27 cellular contexts compared by ENCODE assay signal in the genomic region with DNA sequence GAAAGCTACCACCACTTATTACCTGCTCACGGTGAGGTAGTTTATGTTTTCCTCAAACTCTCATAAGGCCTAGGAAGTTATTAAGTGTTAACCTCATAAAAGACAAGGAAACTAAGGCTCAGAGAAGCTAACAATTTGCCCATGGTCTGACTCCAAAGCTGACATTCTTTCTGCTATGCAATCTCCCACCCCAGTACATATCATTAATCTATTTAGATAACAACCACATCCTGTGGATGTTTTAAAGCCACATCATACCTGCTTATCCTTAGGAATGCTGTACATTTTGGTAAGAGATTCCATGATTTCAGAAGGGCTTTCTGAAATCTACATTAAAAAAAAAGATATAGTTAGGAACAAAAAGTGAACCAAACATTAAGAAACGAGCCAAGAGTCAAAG. TPM values are rescaled to one million over a fixed set of nuclear protein-coding genes. Genes with fewer than 3 reads are reported as not detected.
DNase-seq lines count a peak whose midpoint lies in the region; ATAC-seq, FAIRE-seq and TF ChIP-seq lines count a peak whose summit lies in the region.
"Had no signal": no experiment of that assay in that cellular context is flagged by ENCODE, and none has a peak within 500 bp of the region (broad histone marks: within the 10 kb centered on the region; RNA-seq: fewer than 3 reads in every experiment).

No MANE protein-coding gene starts in this region.

- no peaks in the 10 kb centered on the region for H3K4me1 ChIP-seq in mesendoderm (ENCODE audit: control insufficient read depth, low read depth, low read length)
- H3K4me1 ChIP-seq: BLaER1, body of pancreas, psoas muscle, tibial artery had no signal

- TF ChIP-seq CTCF in D721Med (IDR thresholded peaks at IDR 0.05; ENCODE audit: insufficient read depth, missing control alignments) (no peak), HFFc6 (IDR thresholded peaks at IDR 0.05) (no peak), chondrocyte (IDR thresholded peaks at IDR 0.05) (no peak)

- H3K4me2 ChIP-seq in mesendoderm (ENCODE audit: low read length): no peak overlapping the region
- H3K4me2 ChIP-seq: BLaER1 had no signal

- POLR2A ChIA-PET in activated CD4-positive, alpha-beta T cell treated with anti-CD3 and anti-CD28 coated beads for 36 hours (lab: Charles Lee): no interaction called here

- no peak overlapping the region for H3K23ac ChIP-seq in mesendoderm (ENCODE audit: low read length)

- no peak overlapping the region for H3K9ac ChIP-seq in mesendoderm (ENCODE audit: low read length)
- H3K9ac ChIP-seq: BLaER1 had no signal

- DNase-seq in D721Med (ENCODE audit: insufficient read length, low spot score) (no peak), HFFc6 (peak; percentile 1), chondrocyte (ENCODE audit: low spot score) (no peak), mesendoderm (peak; percentile 4)
- no peak for DNase-seq in activated CD4-positive, alpha-beta T cell treated with anti-CD3 and anti-CD28 coated beads for 36 hours
- DNase-seq: activated CD4-positive, alpha-beta memory T cell treated with anti-CD3 and anti-CD28 coated beads for 36 hours; activated effector memory CD4-positive, alpha-beta T cell treated with Interleukin-2 at 50 U/mL for 16 hours; body of pancreas; cerebellar nuclear complex; DMS153; effector CD8-positive, alpha-beta T cell; naive thymus-derived CD8-positive, alpha-beta T cell; NCI-H1417 treated with DMSO at 0.1 percent for 48 hours; NCI-H2029 treated with DMSO at 0.1 percent for 48 hours; psoas muscle; stimulated activated CD4-positive, alpha-beta T cell treated with anti-CD3 and anti-CD28 coated beads, Interleukin-4, amount 100 ng/mL, for 24 hours; T-helper 2 cell; tibial artery had no signal

- H3K27ac ChIP-seq in mesendoderm (ENCODE audit: low read depth, low read length): no peak overlapping the region
- H3K27ac ChIP-seq: BLaER1, body of pancreas, psoas muscle, tibial artery had no signal

- no peak overlapping the region for H3K4me3 ChIP-seq in mesendoderm (ENCODE audit: low read length)
- H3K4me3 ChIP-seq: BLaER1, body of pancreas, psoas muscle, tibial artery had no signal

- H3K56ac ChIP-seq in mesendoderm (ENCODE audit: low read length): no peak overlapping the region

- H2BK5ac ChIP-seq in mesendoderm (ENCODE audit: low read length): no peak overlapping the region

- no peaks in the 10 kb centered on the region for H3K27me3 ChIP-seq in mesendoderm (ENCODE audit: insufficient read depth, low read length, poor library complexity)
- H3K27me3 ChIP-seq: body of pancreas, tibial artery had no signal

- H3K18ac ChIP-seq in mesendoderm (ENCODE audit: low read length): no peak overlapping the region

- no CpG with 5 or more reads among the region's 2 CpGs for WGBS in mesendoderm (ENCODE audit: extremely low coverage, insufficient coverage, low lambda C conversion rate)

- H3K79me1 ChIP-seq in mesendoderm (ENCODE audit: low read length): peaks cover 2% of the 10 kb centered on the region

- no peaks in the 10 kb centered on the region for H3K79me2 ChIP-seq in mesendoderm (ENCODE audit: control insufficient read depth, insufficient read depth, low read length)

- peaks cover 4% of the 10 kb centered on the region for H3K36me3 ChIP-seq in mesendoderm (ENCODE audit: control insufficient read depth, insufficient read depth, low read length)

- no peak overlapping the region for H4K8ac ChIP-seq in mesendoderm (ENCODE audit: low read depth, low read length)

- no peak overlapping the region for H2BK15ac ChIP-seq in mesendoderm (replicated peaks; ENCODE audit: low read depth)

- H3K27ac Mint-ChIP-seq in HFFc6 (peak overlapping the region; percentile 80), chondrocyte (ENCODE audit: unreplicated experiment) (peak overlapping the region; percentile 38)
- H3K27ac Mint-ChIP-seq in activated CD4-positive, alpha-beta T cell treated with anti-CD3 and anti-CD28 coated beads for 36 hours: no peak overlapping the region
- H3K27ac Mint-ChIP-seq: activated CD4-positive, alpha-beta memory T cell treated with anti-CD3 and anti-CD28 coated beads for 36 hours had no signal

- H3K4me3 Mint-ChIP-seq in HFFc6 (peak overlapping the region; percentile 47), chondrocyte (ENCODE audit: unreplicated experiment) (no peak overlapping the region)
- no peak overlapping the region for H3K4me3 Mint-ChIP-seq in activated CD4-positive, alpha-beta T cell treated with anti-CD3 and anti-CD28 coated beads for 36 hours
- H3K4me3 Mint-ChIP-seq: activated CD4-positive, alpha-beta memory T cell treated with anti-CD3 and anti-CD28 coated beads for 36 hours; naive thymus-derived CD8-positive, alpha-beta T cell had no signal

- CTCF ChIA-PET in activated CD4-positive, alpha-beta T cell treated with anti-CD3 and anti-CD28 coated beads for 36 hours (lab: Charles Lee): no interaction called here

- H3K27me3 Mint-ChIP-seq in HFFc6 (ENCODE audit: insufficient read depth): no peaks in the 10 kb centered on the region; the same call in 1 of the 2 replicates
- H3K27me3 Mint-ChIP-seq in chondrocyte (ENCODE audit: low read depth): no peaks in the 10 kb centered on the region
- H3K27me3 Mint-ChIP-seq in activated CD4-positive, alpha-beta T cell treated with anti-CD3 and anti-CD28 coated beads for 36 hours: no peaks in the 10 kb centered on the region
- H3K27me3 Mint-ChIP-seq: activated CD4-positive, alpha-beta memory T cell treated with anti-CD3 and anti-CD28 coated beads for 36 hours; naive thymus-derived CD8-positive, alpha-beta T cell had no signal

- intact Hi-C loops in activated CD4-positive, alpha-beta T cell treated with anti-CD3 and anti-CD28 coated beads for 36 hours (cut with DNase I, micrococcal nuclease): no loop called here

- H3K36me3 Mint-ChIP-seq in HFFc6 (ENCODE audit: low read depth): peaks cover 42% of the 10 kb centered on the region
- H3K36me3 Mint-ChIP-seq in chondrocyte (ENCODE audit: low read depth): peaks cover 10% of the 10 kb centered on the region
- peaks cover 70% of the 10 kb centered on the region for H3K36me3 Mint-ChIP-seq in activated CD4-positive, alpha-beta T cell treated with anti-CD3 and anti-CD28 coated beads for 36 hours (ENCODE audit: low read depth)

- peak; percentile 72 for FAIRE-seq in D721Med (lab: Jason Lieb, UNC)
- FAIRE-seq: keratinocyte had no signal

- H2AK5ac ChIP-seq in mesendoderm (ENCODE audit: low read length): no peak overlapping the region

- H3K4me1 Mint-ChIP-seq in HFFc6 (ENCODE audit: low read depth) (peaks cover 48% of the 10 kb centered on the region), chondrocyte (ENCODE audit: low read depth) (peaks cover 29% of the 10 kb centered on the region)
- peaks cover 2% of the 10 kb centered on the region for H3K4me1 Mint-ChIP-seq in activated CD4-positive, alpha-beta T cell treated with anti-CD3 and anti-CD28 coated beads for 36 hours

- H4K5ac ChIP-seq in mesendoderm (ENCODE audit: low read length): no peak overlapping the region

- no peak overlapping the region for H2BK120ac ChIP-seq in mesendoderm (ENCODE audit: low read depth, low read length)

- H3K9me3 Mint-ChIP-seq in HFFc6: no peaks in the 10 kb centered on the region
- H3K9me3 Mint-ChIP-seq in chondrocyte (ENCODE audit: low read depth): peaks cover 3% of the 10 kb centered on the region
- no peaks in the 10 kb centered on the region for H3K9me3 Mint-ChIP-seq in activated CD4-positive, alpha-beta T cell treated with anti-CD3 and anti-CD28 coated beads for 36 hours (ENCODE audit: low read depth)
- H3K9me3 Mint-ChIP-seq: activated CD4-positive, alpha-beta memory T cell treated with anti-CD3 and anti-CD28 coated beads for 36 hours; naive thymus-derived CD8-positive, alpha-beta T cell had no signal

- no peak for ATAC-seq in activated CD4-positive, alpha-beta T cell treated with anti-CD3 and anti-CD28 coated beads for 36 hours
- no peak for ATAC-seq in HG03175 (IDR thresholded peaks at IDR 0.05; ENCODE audit: unreplicated experiment)
- no peak for ATAC-seq in GM19467 (IDR thresholded peaks at IDR 0.05; ENCODE audit: unreplicated experiment)
- ATAC-seq: activated CD4-positive, CD25-positive, alpha-beta regulatory T cell treated with anti-CD3 and anti-CD28 coated beads, Interleukin-2, amount 50 U/mL, for 24 hours; body of pancreas; HCT116; naive thymus-derived CD8-positive, alpha-beta T cell; psoas muscle; Right ventricle myocardium inferior; sciatic nerve; SK-N-SH treated with all-trans-retinoic acid at 6 μM for 48 hours had no signal

- H3K4ac ChIP-seq in mesendoderm (ENCODE audit: low read depth, low read length): no peak overlapping the region

RNA-seq across cellular contexts. Expression of a gene that starts 55.4 kb away (rescaled TPM):
- total RNA-seq in HFFc6 (2021; fragmentation: NEBNext Ultra II Directional; extraction: Animal tissue kit (Norgen Biotek cat#: 25700)): 100 to 1,000 TPM; 128 to 199 (median 146) TPM
- 147 to 219 TPM (median 155 TPM) in 3 replicates for total RNA-seq in chondrocyte
- 48.4 TPM for polyA plus RNA-seq in mesendoderm (2013, experiment 1 of 2)
- polyA plus RNA-seq in mesendoderm (2013, experiment 2 of 2): 44.3 TPM
- total RNA-seq in activated CD4-positive, alpha-beta T cell treated with anti-CD3 and anti-CD28 coated beads for 36 hours: 100 to 1,000 TPM; 513 to 554 TPM

Comparison
In these comparisons a context has a peak if more than half of its experiments do, and no peak if none do; other contexts are left out.
1. DNase-seq: peak in HFFc6 (single experiment) and mesendoderm (single experiment); none in D721Med (single experiment), chondrocyte (single experiment) and activated CD4-positive, alpha-beta T cell treated with anti-CD3 and anti-CD28 coated beads for 36 hours (single experiment).